Comparison of ENCODE assay signal across 8 cellular contexts in the genomic region with DNA sequence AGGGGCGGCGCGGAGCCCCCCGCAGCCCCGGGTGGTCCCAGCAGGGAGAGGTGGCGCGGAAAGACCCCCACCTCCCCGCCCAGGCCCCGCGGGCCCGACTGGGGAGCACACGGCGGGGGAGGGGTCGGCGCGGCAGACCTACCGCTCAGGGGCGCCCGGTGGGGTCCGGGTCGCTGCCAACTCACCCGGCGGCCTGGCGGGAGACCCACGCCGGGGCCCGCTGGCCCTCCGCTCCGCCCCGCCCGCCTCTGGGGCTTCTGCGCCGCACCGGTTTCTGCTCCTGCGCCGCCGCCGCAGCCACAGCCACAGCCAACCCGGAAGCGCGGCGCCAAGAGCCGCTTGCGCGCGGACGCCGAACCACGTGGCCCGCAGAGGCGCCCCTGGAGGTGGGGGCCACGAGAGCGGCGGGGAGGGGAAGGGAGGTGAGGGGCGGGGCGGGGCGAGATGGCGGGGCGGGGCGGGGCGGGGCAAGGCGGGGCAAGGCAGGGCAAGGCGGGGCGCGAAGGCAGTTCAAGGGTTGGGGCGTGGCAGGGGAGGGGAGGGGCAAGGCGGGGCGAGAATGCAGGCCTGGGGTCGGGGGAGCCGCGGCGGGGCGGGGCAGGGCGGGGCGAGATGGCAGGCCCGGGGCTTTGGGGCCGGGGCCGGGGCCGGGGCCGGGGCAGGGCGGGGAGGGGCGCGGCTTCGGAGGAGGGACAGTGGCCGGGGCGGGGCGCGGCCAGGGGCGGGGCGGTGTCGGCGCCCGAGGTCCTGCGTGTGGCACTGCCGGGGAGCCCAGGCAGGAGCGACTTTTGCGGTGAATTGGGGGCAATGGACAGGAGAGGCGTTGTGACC. TPM values are rescaled to one million over a fixed set of nuclear protein-coding genes. Genes with fewer than 3 reads are reported as not detected.
DNase-seq lines count a peak whose midpoint lies in the region; ATAC-seq, FAIRE-seq and TF ChIP-seq lines count a peak whose summit lies in the region.

A gene (minus strand): TSS at position 307 of the 831 bp plus-strand sequence. CDS start 1,193 bp downstream, outside the sequence.

- H3K79me2 ChIP-seq in SU-DHL-6 (ENCODE audit: insufficient read depth, low read length) = peaks cover 48% of the 10 kb centered on the region

- H2AFZ ChIP-seq in SU-DHL-6 (ENCODE audit: low read depth, low read length, severe bottlenecking) = peak within 1 kb of the TSS; percentile 96

- H3K9me3 Mint-ChIP-seq in activated naive CD8-positive, alpha-beta T cell treated with anti-CD3 and anti-CD28 coated beads for 36 hours = no peaks in the 10 kb centered on the region

- intact Hi-C loops in Right ventricle myocardium inferior (cut with DNase I) = loop anchor here (5.0 kb wide), 1 partner anchor 41 kb away; a partner anchor contains a TSS
- intact Hi-C loops in pancreas (cut with DNase I) = no loop called here
- intact Hi-C loops in thyroid gland (cut with DNase I) = no loop called here

- no peaks in the 10 kb centered on the region for H3K27me3 Mint-ChIP-seq in activated naive CD8-positive, alpha-beta T cell treated with anti-CD3 and anti-CD28 coated beads for 36 hours

- H3K4me1 ChIP-seq in pancreas (peaks cover 9 to 37% (median 10%) of the 10 kb centered on the region in 3 donors), thyroid gland (peaks cover 31 to 40% of the 10 kb centered on the region in 2 donors)

- H3F3A ChIP-seq in SU-DHL-6 (ENCODE audit: insufficient read depth) = peaks cover 6% of the 10 kb centered on the region; the same call in 1 of the 2 replicates

- H3K27ac ChIP-seq in SU-DHL-6 (ENCODE audit: low read depth, low read length) (peak within 1 kb of the TSS; percentile 35), pancreas (peak within 1 kb of the TSS in 3 of 4 donors; percentile 46 to 76 (median 67)), thyroid gland (peak within 1 kb of the TSS; percentile 54 to 71 (median 70))

- H3K36me3 ChIP-seq in SU-DHL-6 (ENCODE audit: low read length) = peaks cover 18% of the 10 kb centered on the region
- no peaks in the 10 kb centered on the region for H3K36me3 ChIP-seq in pancreas
- H3K36me3 ChIP-seq in thyroid gland = no peaks in the 10 kb centered on the region

- peaks cover 41% of the 10 kb centered on the region for H3K36me3 Mint-ChIP-seq in activated naive CD8-positive, alpha-beta T cell treated with anti-CD3 and anti-CD28 coated beads for 36 hours

- peaks cover 11% of the 10 kb centered on the region; the same call in 1 of the 2 replicates for H4K20me1 ChIP-seq in SU-DHL-6 (ENCODE audit: low read depth, low read length)

- ATAC-seq in HG02642 (IDR thresholded peaks at IDR 0.05; ENCODE audit: poor library complexity, unreplicated experiment) (peak; percentile 94), Right ventricle myocardium inferior (peak; percentile 97), pancreas (peak; percentile 95 to 97 (median 96))

- peak; percentile 95 for DNase-seq in NCI-H1105 (lab: John Stamatoyannopoulos, UW)
- DNase-seq in activated naive CD8-positive, alpha-beta T cell treated with anti-CD3 and anti-CD28 coated beads for 36 hours = peak; percentile 92
- DNase-seq in Right ventricle myocardium inferior (ENCODE audit: missing footprints) = peak; percentile 98
- DNase-seq in pancreas = peak; percentile 88 to 96 (median 92)
- DNase-seq in thyroid gland = peak; percentile 90 to 92

- FAIRE-seq in pancreas (lab: Jason Lieb, UNC) = no peak

- peak within 1 kb of the TSS; percentile 81 for H3K4me2 ChIP-seq in SU-DHL-6 (ENCODE audit: low read depth, low read length, poor library complexity, severe bottlenecking)

- H3K4me3 ChIP-seq in GM12875 (ENCODE audit: low read depth, low read length) (peak within 1 kb of the TSS; percentile 79), SU-DHL-6 (ENCODE audit: insufficient read depth, low read length, poor library complexity, severe bottlenecking) (peak within 1 kb of the TSS; percentile 72), pancreas (peak within 1 kb of the TSS; percentile 87 to 99 (median 96)), thyroid gland (replicated peaks in 1 of 3) (peak within 1 kb of the TSS; percentile 75 to 97 (median 88))

- peak within 1 kb of the TSS; percentile 94 for H3K4me3 Mint-ChIP-seq in activated naive CD8-positive, alpha-beta T cell treated with anti-CD3 and anti-CD28 coated beads for 36 hours

- WGBS in pancreas, 2 donors = 1 to 2% methylated on average over 36 to 89 of the region's 98 CpGs
- 1 to 3% methylated on average over 18 to 33 of the region's 98 CpGs for WGBS in thyroid gland, 2 donors

- no peak for TF ChIP-seq CTCF in GM12875 (IDR thresholded peaks at IDR 0.05; ENCODE audit: borderline replicate concordance, insufficient read depth, low read depth, low read length)
- TF ChIP-seq CTCF in SU-DHL-6 (IDR thresholded peaks at IDR 0.05; ENCODE audit: insufficient read depth, low read length, poor library complexity, severe bottlenecking) = no peak
- no peak for TF ChIP-seq CTCF in pancreas (IDR thresholded peaks at IDR 0.05)
- TF ChIP-seq CTCF in thyroid gland (IDR thresholded peaks at IDR 0.05) = no peak

- no peaks in the 10 kb centered on the region for H3K9me2 ChIP-seq in SU-DHL-6 (replicated peaks; ENCODE audit: insufficient read depth, low read length)

- peak; percentile 50 to 82 for TF ChIP-seq POLR2A in thyroid gland (IDR thresholded peaks at IDR 0.05)

- peaks cover 38% of the 10 kb centered on the region for H3K4me1 Mint-ChIP-seq in activated naive CD8-positive, alpha-beta T cell treated with anti-CD3 and anti-CD28 coated beads for 36 hours

- H3K27me3 ChIP-seq in SU-DHL-6 (ENCODE audit: low read length) (no peaks in the 10 kb centered on the region), pancreas (no peaks in the 10 kb centered on the region), thyroid gland (no peaks in the 10 kb centered on the region)

- peak within 1 kb of the TSS; percentile 98 for H3K9ac ChIP-seq in SU-DHL-6 (ENCODE audit: low read length)

- H3K9me3 ChIP-seq in SU-DHL-6 (ENCODE audit: insufficient read depth, low read length) = no peaks in the 10 kb centered on the region
- H3K9me3 ChIP-seq in pancreas = no peaks in the 10 kb centered on the region
- H3K9me3 ChIP-seq in thyroid gland = no peaks in the 10 kb centered on the region

- peak within 1 kb of the TSS; percentile 90 for H3K27ac Mint-ChIP-seq in activated naive CD8-positive, alpha-beta T cell treated with anti-CD3 and anti-CD28 coated beads for 36 hours

RNA-seq across cellular contexts. Expression of the gene that starts here (rescaled TPM):
- 10 to 100 TPM; 16.1 to 16.5 TPM for total RNA-seq in activated naive CD8-positive, alpha-beta T cell treated with anti-CD3 and anti-CD28 coated beads for 36 hours
- total RNA-seq in Right ventricle myocardium inferior = 2.6 TPM
- total RNA-seq in pancreas = 1 to 10 TPM; 2.3 to 4.3 (median 2.8) TPM
- polyA plus RNA-seq in pancreas = 1 to 10 TPM; 2.2 to 3.9 TPM
- total RNA-seq in thyroid gland = 10 to 100 TPM; 12.8 to 13.3 (median 12.9) TPM

Comparison
In these comparisons a context has a peak if more than half of its experiments do, and no peak if none do; other contexts are left out.
1. Peak in every context shown above with its lines: DNase-seq, ATAC-seq, H3K4me3 ChIP-seq and H3K27ac ChIP-seq.